Comparison of ENCODE assay signal across 13 cellular contexts in genomic region chr6:42448391-42448790, GRCh38. TPM values are rescaled to one million over a fixed set of nuclear protein-coding genes. Genes with fewer than 3 reads are reported as not detected.
A peak's percentile ranks its signal among the peaks of the same experiment; 100 is the strongest.
DNase-seq lines count a peak whose midpoint lies in the region; ATAC-seq, FAIRE-seq and TF ChIP-seq lines count a peak whose summit lies in the region.
"Had no signal": no experiment of that assay in that cellular context is flagged by ENCODE, and none has a peak within 500 bp of the region (broad histone marks: within the 10 kb centered on the region; RNA-seq: fewer than 3 reads in every experiment).

No MANE protein-coding gene starts in this region.

- 61 to 78% (median 65%) methylated on average over 5 of the region's 5 CpGs for WGBS in heart left ventricle, 4 donors

- ATAC-seq in heart left ventricle = no peak
- ATAC-seq: left cardiac atrium, pancreas had no signal

- H3K4me1 ChIP-seq in left ventricle myocardium inferior = peaks cover 57% of the 10 kb centered on the region
- peaks cover 0 to 42% (median 16%) of the 10 kb centered on the region in 12 donors for H3K4me1 ChIP-seq in heart left ventricle
- H3K4me1 ChIP-seq: breast epithelium, pancreas had no signal

- peak overlapping the region; percentile 26 for H3K4me3 Mint-ChIP-seq in glutamatergic neuron (ENCODE audit: unreplicated experiment)

- intact Hi-C loops in left ventricle myocardium inferior (cut with micrococcal nuclease) = no loop called here
- intact Hi-C loops in heart left ventricle (cut with DNase I) = no loop called here
- intact Hi-C loops in posterior vena cava (cut with DNase I) = no loop called here

- no peak overlapping the region for H3K27ac Mint-ChIP-seq in glutamatergic neuron (ENCODE audit: unreplicated experiment)

- no peak for TF ChIP-seq POLR2A in heart left ventricle (IDR thresholded peaks at IDR 0.05)

- peaks cover 25% of the 10 kb centered on the region for H3K4me1 Mint-ChIP-seq in glutamatergic neuron (ENCODE audit: low read depth, unreplicated experiment)

- no peak for FAIRE-seq in frontal cortex (lab: Jason Lieb, UNC)
- FAIRE-seq: pancreas had no signal

- peaks cover 13% of the 10 kb centered on the region for H3K9me3 Mint-ChIP-seq in glutamatergic neuron (ENCODE audit: unreplicated experiment)

- peak overlapping the region; percentile 92 for H3K27ac ChIP-seq in left ventricle myocardium inferior (replicated peaks)
- peak overlapping the region in 5 of 12 donors; percentile 40 to 91 (median 62) for H3K27ac ChIP-seq in heart left ventricle
- peak overlapping the region; percentile 93 for H3K27ac ChIP-seq in VCaP
- H3K27ac ChIP-seq: pancreas had no signal

- H3K36me3 ChIP-seq in left ventricle myocardium inferior = no peaks in the 10 kb centered on the region
- no peaks in the 10 kb centered on the region for H3K36me3 ChIP-seq in heart left ventricle
- H3K36me3 ChIP-seq: breast epithelium, pancreas had no signal

- H3K9me3 ChIP-seq in left ventricle myocardium inferior (replicated peaks) (no peaks in the 10 kb centered on the region), heart left ventricle (no peaks in the 10 kb centered on the region)
- H3K9me3 ChIP-seq: breast epithelium, pancreas had no signal

- no peaks in the 10 kb centered on the region for H3K36me3 Mint-ChIP-seq in glutamatergic neuron (ENCODE audit: unreplicated experiment)

- TF ChIP-seq CTCF in left ventricle myocardium inferior (IDR thresholded peaks at IDR 0.05; ENCODE audit: borderline replicate concordance) (no peak), heart left ventricle (IDR thresholded peaks at IDR 0.05) (no peak), VCaP (conservative IDR thresholded peaks at IDR 0.05) (no peak), glutamatergic neuron (IDR thresholded peaks at IDR 0.05; ENCODE audit: partially characterized antibody, unreplicated experiment) (no peak)

- H3K4me3 ChIP-seq in left ventricle myocardium inferior = peak overlapping the region; percentile 79
- peak overlapping the region in 6 of 12 donors; percentile 2 to 98 (median 88) for H3K4me3 ChIP-seq in heart left ventricle
- H3K4me3 ChIP-seq: breast epithelium, pancreas had no signal

- H3K27me3 ChIP-seq in left ventricle myocardium inferior (ENCODE audit: low read depth) = no peaks in the 10 kb centered on the region
- no peaks in the 10 kb centered on the region for H3K27me3 ChIP-seq in heart left ventricle
- H3K27me3 ChIP-seq: breast epithelium, pancreas had no signal

- DNase-seq in left ventricle myocardium inferior = no peak
- DNase-seq in heart left ventricle = no peak
- DNase-seq in glutamatergic neuron = no peak
- no peak for DNase-seq in frontal cortex (ENCODE audit: low spot score in 2 of 2)
- no peak for DNase-seq in LoVo (ENCODE audit: low spot score)
- no peak for DNase-seq in NCI-H2196 treated with DMSO at 0.1 percent for 48 hours (lab: John Stamatoyannopoulos, UW; ENCODE audit: unreplicated experiment)
- no peak for DNase-seq in posterior vena cava (ENCODE audit: low spot score)
- DNase-seq: KG1, left cardiac atrium, pancreas, Right ventricle myocardium superior had no signal

- H3K27me3 Mint-ChIP-seq in glutamatergic neuron (ENCODE audit: unreplicated experiment) = peaks cover 9% of the 10 kb centered on the region

RNA-seq across cellular contexts. Expression of gene TRERF1, which starts 3.3 kb away (rescaled TPM):
- total RNA-seq in left ventricle myocardium inferior (1.4 TPM), heart left ventricle (1 to 10 TPM in 8 of 9 donors, under 1 TPM in 1; 0.53 to 4.5 (median 1.7) TPM), glutamatergic neuron (ENCODE audit: unreplicated experiment) (12.8 TPM), frontal cortex (2.9 TPM), posterior vena cava (1 to 10 TPM; 3.4 to 5.6 TPM)
- 1 to 10 TPM; 1.0 to 1.2 TPM for polyA plus RNA-seq in heart left ventricle
